ENCODE assay signal across 34 cellular contexts in genomic region chr4:45530498-45530897, GRCh38.
"Had no signal": no experiment of that assay in that cellular context is flagged by ENCODE, and none has a peak within 500 bp of the region (broad histone marks: within the 10 kb centered on the region; RNA-seq: fewer than 3 reads in every experiment).

No MANE protein-coding gene starts in this region.

- H3K27ac ChIP-seq: KMS-11 had no signal

- DNase-seq: Kasumi-1, MG63, MM.1S, MV-4-11, NCI-H1048, NCI-H1092, NCI-H1092 treated with DMSO at 0.1 percent for 48 hours, NCI-H1105, NCI-H1105 treated with DMSO at 0.1 percent for 48 hours, NCI-H1417, NCI-H1417 treated with DMSO at 0.1 percent for 48 hours, NCI-H1436, NCI-H1436 treated with DMSO at 0.1 percent for 48 hours, NCI-H146, NCI-H1694, NCI-H1694 treated with DMSO at 0.1 percent for 48 hours, NCI-H187, NCI-H187 treated with DMSO at 0.1 percent for 48 hours, NCI-H1930, NCI-H2029, NCI-H2029 treated with DMSO at 0.1 percent for 48 hours, NCI-H2081, NCI-H2081 treated with DMSO at 0.1 percent for 48 hours, NCI-H2107, NCI-H2171, NCI-H2171 treated with DMSO at 0.1 percent for 48 hours, NCI-H2227 treated with DMSO at 0.1 percent for 48 hours, NCI-H226, NCI-H345, NCI-H446, NCI-H446 treated with DMSO at 0.1 percent for 48 hours, NCI-H510A, NCI-H510A treated with DMSO at 0.1 percent for 48 hours had no signal

- H3K27me3 ChIP-seq: MG63 had no signal

- H3K9ac ChIP-seq: KMS-11 had no signal

- H3K4me3 ChIP-seq: MG63 had no signal

- H3K9me3 ChIP-seq: MG63 had no signal

- H3K4me2 ChIP-seq: KMS-11 had no signal

- H3K36me3 ChIP-seq: MG63 had no signal
